In genomic region chr20:52493177-52493711, GRCh38 we compare ENCODE assay signal across 8 cellular contexts.
DNase-seq lines count a peak whose midpoint lies in the region; ATAC-seq and TF ChIP-seq lines count a peak whose summit lies in the region.

No MANE protein-coding gene starts in this region.

- TF ChIP-seq POLR2A in lower leg skin (IDR thresholded peaks at IDR 0.05): no peak
- no peak for TF ChIP-seq POLR2A in testis (IDR thresholded peaks at IDR 0.05)

- intact Hi-C loops in lower leg skin (cut with DNase I; ENCODE audit: low total_unique reads): no loop called here
- intact Hi-C loops in testis (cut with DNase I; ENCODE audit: low total_unique reads): no loop called here

- H3K27me3 Mint-ChIP-seq in central memory CD8-positive, alpha-beta T cell: peaks cover 26% of the 10 kb centered on the region
- H3K27me3 Mint-ChIP-seq in neural progenitor cell (ENCODE audit: insufficient read depth, low read depth): peaks cover 7% of the 10 kb centered on the region

- no peak overlapping the region for H3K27ac ChIP-seq in neural progenitor cell
- H3K27ac ChIP-seq in testis: no peak overlapping the region

- H4K20me1 ChIP-seq in neural progenitor cell (ENCODE audit: low read depth): no peaks in the 10 kb centered on the region

- no peak overlapping the region for H3K27ac Mint-ChIP-seq in central memory CD8-positive, alpha-beta T cell (ENCODE audit: low read depth)
- H3K27ac Mint-ChIP-seq in neural progenitor cell: peak overlapping the region; percentile 48

- H3K4me3 ChIP-seq in neural progenitor cell (no peak overlapping the region), lower leg skin (ENCODE audit: low read depth, poor library complexity, severe bottlenecking) (no peak overlapping the region), testis (no peak overlapping the region)

- TF ChIP-seq CTCF in neural progenitor cell (IDR thresholded peaks at IDR 0.05) (no peak), omental fat pad (IDR thresholded peaks at IDR 0.05) (no peak), lower leg skin (IDR thresholded peaks at IDR 0.05) (no peak), testis (IDR thresholded peaks at IDR 0.05) (no peak)

- no peaks in the 10 kb centered on the region for H3K4me1 ChIP-seq in neural progenitor cell
- no peaks in the 10 kb centered on the region for H3K4me1 ChIP-seq in testis

- H3K79me2 ChIP-seq in neural progenitor cell (ENCODE audit: low read depth): no peaks in the 10 kb centered on the region

- no peaks in the 10 kb centered on the region for H3K9me3 ChIP-seq in neural progenitor cell (ENCODE audit: low read depth)
- H3K9me3 ChIP-seq in testis: no peaks in the 10 kb centered on the region

- H3K36me3 Mint-ChIP-seq in central memory CD8-positive, alpha-beta T cell (ENCODE audit: insufficient read depth): no peaks in the 10 kb centered on the region
- H3K36me3 Mint-ChIP-seq in neural progenitor cell: no peaks in the 10 kb centered on the region

- 2 to 9% methylated on average over 9 of the region's 9 CpGs for WGBS in lower leg skin, 2 donors
- WGBS in testis, 2 donors: 33 to 55% methylated on average over 9 of the region's 9 CpGs

- peaks cover 13% of the 10 kb centered on the region for H3K4me1 Mint-ChIP-seq in central memory CD8-positive, alpha-beta T cell
- peaks cover 3% of the 10 kb centered on the region for H3K4me1 Mint-ChIP-seq in neural progenitor cell

- DNase-seq in GDM1 (lab: John Stamatoyannopoulos, UW): peak; percentile 6
- DNase-seq in NCI-H510A treated with DMSO at 0.1 percent for 48 hours (lab: John Stamatoyannopoulos, UW): peak; percentile 96
- DNase-seq in central memory CD8-positive, alpha-beta T cell (ENCODE audit: low spot score in 2 of 2): no peak
- DNase-seq in neural progenitor cell (ENCODE audit: low spot score): no peak
- no peak for DNase-seq in omental fat pad (ENCODE audit: low spot score)
- no peak for DNase-seq in lower leg skin (ENCODE audit: low spot score in 2 of 2)
- no peak for DNase-seq in testis

- H3K27me3 ChIP-seq in neural progenitor cell (no peaks in the 10 kb centered on the region), testis (no peaks in the 10 kb centered on the region)

- peak overlapping the region; percentile 58 for H2AFZ ChIP-seq in neural progenitor cell (replicated peaks)

- H3K36me3 ChIP-seq in neural progenitor cell (no peaks in the 10 kb centered on the region), testis (ENCODE audit: low read depth, missing control alignments) (no peaks in the 10 kb centered on the region)

- H3K4me2 ChIP-seq in neural progenitor cell: no peak overlapping the region

- peak overlapping the region; percentile 41 for H3K4me3 Mint-ChIP-seq in central memory CD8-positive, alpha-beta T cell
- H3K4me3 Mint-ChIP-seq in neural progenitor cell: no peak overlapping the region

- no peaks in the 10 kb centered on the region for H3F3A ChIP-seq in neural progenitor cell (ENCODE audit: low read depth)

- peak; percentile 28 for ATAC-seq in central memory CD8-positive, alpha-beta T cell (replicated peaks; ENCODE audit: extremely low read depth, poor library complexity, severe bottlenecking)
- ATAC-seq in omental fat pad (ENCODE audit: low FRiP score) (no peak), HG03097 (IDR thresholded peaks at IDR 0.05; ENCODE audit: low FRiP score, unreplicated experiment) (no peak)

- no peak overlapping the region for H3K9ac ChIP-seq in neural progenitor cell

- peaks cover 5% of the 10 kb centered on the region for H3K9me3 Mint-ChIP-seq in central memory CD8-positive, alpha-beta T cell
- H3K9me3 Mint-ChIP-seq in neural progenitor cell: no peaks in the 10 kb centered on the region

Comparison
In these comparisons a context has a peak if more than half of its experiments do, and no peak if none do; other contexts are left out.
1. DNase-seq: peak in GDM1 (single experiment) and NCI-H510A treated with DMSO at 0.1 percent for 48 hours (single experiment); none in central memory CD8-positive, alpha-beta T cell (0 of 2), neural progenitor cell (single experiment), omental fat pad (single experiment), lower leg skin (0 of 2) and testis (single experiment).